Comparison of ENCODE assay signal across 16 cellular contexts in the genomic region with DNA sequence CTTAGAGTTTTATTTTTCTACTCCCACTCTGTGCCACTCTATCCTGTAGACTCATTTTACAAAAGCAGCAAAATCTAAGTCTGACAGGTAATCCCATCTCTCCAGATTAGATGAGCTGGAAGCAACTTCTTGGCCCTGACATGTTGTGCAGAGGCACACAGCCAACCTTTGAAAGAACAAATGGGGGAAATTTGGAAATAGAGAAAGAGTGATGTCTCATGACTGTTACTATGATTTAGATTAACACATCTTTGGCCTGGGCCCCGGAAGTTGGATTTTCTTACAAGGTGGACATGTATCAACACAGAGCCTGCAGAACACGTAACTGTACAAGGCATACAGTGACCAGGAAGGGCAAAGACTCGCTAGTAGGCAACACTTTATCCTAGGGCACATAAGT.
DNase-seq lines count a peak whose midpoint lies in the region; ATAC-seq and TF ChIP-seq lines count a peak whose summit lies in the region.
"Had no signal": no experiment of that assay in that cellular context is flagged by ENCODE, and none has a peak within 500 bp of the region (broad histone marks: within the 10 kb centered on the region; RNA-seq: fewer than 3 reads in every experiment).

No MANE protein-coding gene starts in this region.

- no TSS peak for BruUV-seq in MCF 10A (replicated peaks; lab: Mats Ljungman, UMichigan)
- no TSS peak for BruUV-seq in mammary epithelial cell (replicated peaks; lab: Mats Ljungman, UMichigan)

- TF ChIP-seq CTCF in MCF 10A (IDR thresholded peaks at IDR 0.05; ENCODE audit: unreplicated experiment), result no peak
- TF ChIP-seq CTCF in breast epithelium (IDR thresholded peaks at IDR 0.05), result no peak
- TF ChIP-seq CTCF in mammary epithelial cell (conservative IDR thresholded peaks at IDR 0.05 in 1 of 2, IDR thresholded peaks at IDR 0.05 in 1 of 2; ENCODE audit: extremely low read depth in 1 of 2, insufficient read depth in 1 of 2, low read depth in 1 of 2, low read length in 2 of 2), result no peak
- no peak for TF ChIP-seq CTCF in foreskin keratinocyte (conservative IDR thresholded peaks at IDR 0.05)

- H3K4me1 ChIP-seq in breast epithelium, result no peaks in the 10 kb centered on the region
- peaks cover 21% of the 10 kb centered on the region for H3K4me1 ChIP-seq in mammary epithelial cell (ENCODE audit: insufficient read depth, low read length)
- peaks cover 18% of the 10 kb centered on the region for H3K4me1 ChIP-seq in foreskin keratinocyte
- H3K4me1 ChIP-seq in thymus (ENCODE audit: control insufficient read depth, insufficient read depth, low read length), result no peaks in the 10 kb centered on the region

- H3K4me3 ChIP-seq in breast epithelium, result no peak overlapping the region
- H3K4me3 ChIP-seq in mammary epithelial cell (replicated peaks in 1 of 3; ENCODE audit: insufficient read depth in 1 of 3, low read depth in 2 of 3, low read length in 3 of 3), result peak overlapping the region in 2 of 3 experiments; percentile 7 to 28
- no peak overlapping the region for H3K4me3 ChIP-seq in thymus (ENCODE audit: low read length)
- H3K4me3 ChIP-seq: GM12878, SJCRH30 had no signal

- H3K27ac Mint-ChIP-seq in MCF 10A (ENCODE audit: low read depth, unreplicated experiment), result peak overlapping the region; percentile 87
- H3K27ac Mint-ChIP-seq: CD4-positive, CD25-positive, alpha-beta regulatory T cell had no signal

- no peaks in the 10 kb centered on the region for H3K79me2 ChIP-seq in mammary epithelial cell (ENCODE audit: insufficient read depth, low read length)

- WGBS in mammary epithelial cell (ENCODE audit: low coverage, missing lambda C conversion rate), result 0% methylated on average over 3 of the region's 3 CpGs
- WGBS in thymus, result 91% methylated on average over 3 of the region's 3 CpGs

- H3K36me3 Mint-ChIP-seq in MCF 10A (ENCODE audit: insufficient read depth, unreplicated experiment), result no peaks in the 10 kb centered on the region
- H3K36me3 Mint-ChIP-seq: CD4-positive, CD25-positive, alpha-beta regulatory T cell had no signal

- H4K20me1 ChIP-seq in mammary epithelial cell (ENCODE audit: insufficient read depth, low read length), result no peaks in the 10 kb centered on the region

- ATAC-seq in foreskin keratinocyte (peak; percentile 88), HG03439 (IDR thresholded peaks at IDR 0.05; ENCODE audit: unreplicated experiment) (no peak)
- ATAC-seq: GM12878, HCT116 had no signal

- no peaks in the 10 kb centered on the region for H3K9me3 Mint-ChIP-seq in MCF 10A (ENCODE audit: unreplicated experiment)

- POLR2A ChIA-PET in MCF 10A (lab: Yijun Ruan, JAX), result interaction anchor here (0.7 to 2.1 kb wide), 6 partner anchors 9 to 793 kb away, joined by 3 to 8 read pairs (median 4); no protein-coding TSS in a partner anchor

- dilution Hi-C loops in mammary epithelial cell (cut with HindIII; ENCODE audit: low sequenced_read_pairs), result no loop called here

- H3K9ac ChIP-seq in mammary epithelial cell (ENCODE audit: insufficient read depth, low read length), result peak overlapping the region; percentile 78

- DNase-seq in MCF 10A (ENCODE audit: unreplicated experiment), result peak; percentile 92
- DNase-seq in breast epithelium (ENCODE audit: low spot score in 2 of 2), result no peak
- DNase-seq in mammary epithelial cell, result peak; percentile 97
- DNase-seq in foreskin keratinocyte, result peak; percentile 94 to 97
- DNase-seq in SW480 (ENCODE audit: low spot score), result no peak
- no peak for DNase-seq in SIG-M5 (lab: John Stamatoyannopoulos, UW)
- DNase-seq: CD4-positive, CD25-positive, alpha-beta regulatory T cell; DMS79; NCI-H1417; NCI-H1930; NCI-H510A treated with DMSO at 0.1 percent for 48 hours had no signal

- H3K27ac ChIP-seq in breast epithelium (no peak overlapping the region), mammary epithelial cell (ENCODE audit: insufficient read depth, low read depth, low read length) (peak overlapping the region; percentile 99), foreskin keratinocyte (peak overlapping the region; percentile 69), thymus (ENCODE audit: low read depth) (peak overlapping the region; percentile 72)

- CTCF ChIA-PET in MCF 10A (lab: Yijun Ruan, JAX), result interaction anchor here (0.7 to 0.8 kb wide), 3 partner anchors 109 to 838 kb away, joined by 3 read pairs; no protein-coding TSS in a partner anchor
- CTCF ChIA-PET in mammary epithelial cell (lab: Charles Lee; ENCODE audit: low non-redundant PET), result no interaction called here

- H3K9me3 ChIP-seq in breast epithelium, result peaks cover 10 to 21% of the 10 kb centered on the region in 2 donors
- H3K9me3 ChIP-seq in mammary epithelial cell (replicated peaks; ENCODE audit: insufficient read depth, low read length), result peaks cover 27% of the 10 kb centered on the region
- H3K9me3 ChIP-seq in thymus (ENCODE audit: control insufficient read depth), result no peaks in the 10 kb centered on the region
- H3K9me3 ChIP-seq: SJCRH30 had no signal

- H3K36me3 ChIP-seq in breast epithelium, result no peaks in the 10 kb centered on the region
- H3K36me3 ChIP-seq in mammary epithelial cell (ENCODE audit: insufficient read depth, low read length), result no peaks in the 10 kb centered on the region
- H3K36me3 ChIP-seq in thymus (ENCODE audit: control insufficient read depth, insufficient read depth), result no peaks in the 10 kb centered on the region
- H3K36me3 ChIP-seq: SJCRH30 had no signal

- H3K4me1 Mint-ChIP-seq in MCF 10A (ENCODE audit: insufficient read depth, unreplicated experiment), result peaks cover 16% of the 10 kb centered on the region

- H3K4me3 Mint-ChIP-seq in MCF 10A (ENCODE audit: unreplicated experiment), result peak overlapping the region; percentile 21
- H3K4me3 Mint-ChIP-seq: CD4-positive, CD25-positive, alpha-beta regulatory T cell had no signal

- H3K27me3 Mint-ChIP-seq in MCF 10A (ENCODE audit: insufficient read depth, unreplicated experiment), result no peaks in the 10 kb centered on the region

- H2AFZ ChIP-seq in mammary epithelial cell (ENCODE audit: low read depth, low read length), result peak overlapping the region; percentile 36

- H3K27me3 ChIP-seq in breast epithelium (no peaks in the 10 kb centered on the region), mammary epithelial cell (ENCODE audit: insufficient read depth, low read length) (no peaks in the 10 kb centered on the region), foreskin keratinocyte (no peaks in the 10 kb centered on the region), thymus (ENCODE audit: control insufficient read depth, insufficient read depth) (no peaks in the 10 kb centered on the region)
- H3K27me3 ChIP-seq: SJCRH30 had no signal

- intact Hi-C loops in MCF 10A (cut with micrococcal nuclease), result no loop called here
- intact Hi-C loops in breast epithelium (cut with DNase I; ENCODE audit: low total_unique reads), result no loop called here
- intact Hi-C loops in mammary epithelial cell (cut with micrococcal nuclease), result loop anchor here (1.0 to 5.0 kb wide), 3 partner anchors 72 to 916 kb away; a partner anchor contains a TSS

- peak overlapping the region; percentile 77 for H3K4me2 ChIP-seq in mammary epithelial cell (ENCODE audit: insufficient read depth, low read depth, low read length)

- no peak for TF ChIP-seq POLR2A in breast epithelium (IDR thresholded peaks at IDR 0.05)

- in situ Hi-C loops in mammary epithelial cell (cut with MboI; ENCODE audit: low sequenced_read_pairs in 2 of 2), result no loop called here

Comparison
In these comparisons a context has a peak if more than half of its experiments do, and no peak if none do; other contexts are left out.
1. DNase-seq: peak in MCF 10A (single experiment), mammary epithelial cell (single experiment) and foreskin keratinocyte (2 of 2); none in breast epithelium (0 of 2), SW480 (single experiment) and SIG-M5 (single experiment).
2. H3K27ac ChIP-seq: peak in mammary epithelial cell (single experiment), foreskin keratinocyte (single experiment) and thymus (single experiment); none in breast epithelium (0 of 2).
3. H3K4me3 ChIP-seq: peak in mammary epithelial cell (2 of 3); none in breast epithelium (0 of 3) and thymus (single experiment).